In the genomic region with DNA sequence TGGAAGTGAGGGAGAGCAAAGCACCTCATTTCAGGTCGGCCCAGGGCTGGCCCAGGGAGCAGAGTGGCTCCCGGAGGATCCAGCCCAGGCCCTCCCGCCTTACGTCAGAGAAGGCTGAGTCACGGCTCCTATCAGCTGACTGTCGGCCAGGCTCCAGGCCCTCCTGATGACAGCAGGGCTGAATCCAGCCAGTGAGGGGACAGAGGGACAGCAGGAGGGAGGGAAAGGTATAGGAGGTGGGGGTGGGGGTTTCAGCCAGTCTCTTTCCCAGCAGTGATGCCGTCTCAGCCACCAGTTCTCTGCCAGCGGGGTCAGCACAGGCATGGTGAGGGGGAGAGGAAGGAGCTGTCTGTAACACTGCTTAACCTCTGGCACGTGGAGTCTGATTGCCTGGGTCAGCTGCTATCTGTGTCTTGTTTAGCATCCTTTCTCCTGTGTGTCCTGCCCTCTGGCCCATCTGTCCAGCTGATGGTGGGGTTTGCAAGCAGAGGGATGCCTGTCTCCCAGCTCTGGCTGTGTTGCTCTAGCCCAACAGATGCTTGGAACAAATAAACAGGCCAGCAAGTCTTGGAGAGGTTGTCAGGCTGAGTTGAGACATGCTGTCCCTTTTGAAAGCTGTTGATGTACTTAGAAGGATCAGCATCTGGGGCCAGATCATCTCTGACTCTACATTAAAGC, we compare ENCODE assay signal across 8 cellular contexts.
DNase-seq lines count a peak whose midpoint lies in the region; ATAC-seq and TF ChIP-seq lines count a peak whose summit lies in the region.

No MANE protein-coding gene starts in this region.

- peaks cover 22% of the 10 kb centered on the region; the same call in 1 of the 2 replicates for H3K4me1 ChIP-seq in Caco-2
- H3K4me1 ChIP-seq in foreskin keratinocyte, result no peaks in the 10 kb centered on the region

- H3K36me3 Mint-ChIP-seq in Caco-2 (ENCODE audit: insufficient read depth, unreplicated experiment), result no peaks in the 10 kb centered on the region
- no peaks in the 10 kb centered on the region for H3K36me3 Mint-ChIP-seq in activated CD8-positive, alpha-beta memory T cell treated with anti-CD3 and anti-CD28 coated beads, Interleukin-2, amount 10 ng/mL, durations not matched to agents 7 days and 5 days

- H3K27ac Mint-ChIP-seq in Caco-2 (ENCODE audit: unreplicated experiment), result no peak overlapping the region
- H3K27ac Mint-ChIP-seq in activated CD8-positive, alpha-beta memory T cell treated with anti-CD3 and anti-CD28 coated beads, Interleukin-2, amount 10 ng/mL, durations not matched to agents 7 days and 5 days, result no peak overlapping the region

- H3K9me3 Mint-ChIP-seq in Caco-2 (ENCODE audit: unreplicated experiment), result no peaks in the 10 kb centered on the region
- H3K9me3 Mint-ChIP-seq in activated CD8-positive, alpha-beta memory T cell treated with anti-CD3 and anti-CD28 coated beads, Interleukin-2, amount 10 ng/mL, durations not matched to agents 7 days and 5 days (ENCODE audit: low read depth), result no peaks in the 10 kb centered on the region

- DNase-seq in Caco-2 (peak; percentile 62 to 79), RPMI7951 (ENCODE audit: low read depth) (peak; percentile 85), foreskin keratinocyte (peak; percentile 47 to 75), omental fat pad (ENCODE audit: low spot score) (peak; percentile 82), NCI-H510A treated with DMSO at 0.1 percent for 48 hours (lab: John Stamatoyannopoulos, UW) (no peak)
- no peak for DNase-seq in activated CD8-positive, alpha-beta memory T cell treated with anti-CD3 and anti-CD28 coated beads, Interleukin-2, amount 10 ng/mL, durations not matched to agents 7 days and 5 days
- DNase-seq in activated CD4-positive, CD25-positive, alpha-beta regulatory T cell (lab: John Stamatoyannopoulos, UW), result no peak

- BruUV-seq in Caco-2 (replicated peaks; lab: Mats Ljungman, UMichigan), result no TSS peak

- peak overlapping the region; percentile 33 for H3K27ac ChIP-seq in foreskin keratinocyte

- ATAC-seq in foreskin keratinocyte (peak; percentile 100), omental fat pad (ENCODE audit: low FRiP score) (peak; percentile 92), HG02759 (IDR thresholded peaks at IDR 0.05; ENCODE audit: unreplicated experiment) (no peak)
- ATAC-seq in activated CD8-positive, alpha-beta memory T cell treated with anti-CD3 and anti-CD28 coated beads, Interleukin-2, amount 10 ng/mL, durations not matched to agents 7 days and 5 days, result no peak

- CTCF ChIA-PET in Caco-2 (lab: Charles Lee), result no interaction called here
- CTCF ChIA-PET in activated CD8-positive, alpha-beta memory T cell treated with anti-CD3 and anti-CD28 coated beads, Interleukin-2, amount 10 ng/mL, durations not matched to agents 7 days and 5 days (lab: Charles Lee), result no interaction called here

- H3K4me3 ChIP-seq in Caco-2 (ENCODE audit: low read depth, low read length), result no peak overlapping the region

- H3K27me3 Mint-ChIP-seq in Caco-2 (ENCODE audit: insufficient read depth, unreplicated experiment), result no peaks in the 10 kb centered on the region
- H3K27me3 Mint-ChIP-seq in activated CD8-positive, alpha-beta memory T cell treated with anti-CD3 and anti-CD28 coated beads, Interleukin-2, amount 10 ng/mL, durations not matched to agents 7 days and 5 days, result peaks cover 12% of the 10 kb centered on the region

- TF ChIP-seq CTCF in Caco-2 (IDR thresholded peaks at IDR 0.05; ENCODE audit: insufficient read depth in 1 of 2, low read depth in 1 of 2, low read length in 1 of 2, severe bottlenecking in 1 of 2, unreplicated experiment in 1 of 2), result no peak
- no peak for TF ChIP-seq CTCF in foreskin keratinocyte (conservative IDR thresholded peaks at IDR 0.05)
- no peak for TF ChIP-seq CTCF in omental fat pad (IDR thresholded peaks at IDR 0.05)

- peaks cover 1% of the 10 kb centered on the region for H3K4me1 Mint-ChIP-seq in Caco-2 (ENCODE audit: low read depth, unreplicated experiment)
- no peaks in the 10 kb centered on the region for H3K4me1 Mint-ChIP-seq in activated CD8-positive, alpha-beta memory T cell treated with anti-CD3 and anti-CD28 coated beads, Interleukin-2, amount 10 ng/mL, durations not matched to agents 7 days and 5 days

- POLR2A ChIA-PET in Caco-2 (lab: Charles Lee), result no interaction called here

- no peaks in the 10 kb centered on the region for H3K9me3 ChIP-seq in Caco-2

- H3K36me3 ChIP-seq in Caco-2 (ENCODE audit: control insufficient read depth, insufficient read depth, low read length), result no peaks in the 10 kb centered on the region

- intact Hi-C loops in Caco-2 (cut with micrococcal nuclease; ENCODE audit: unreplicated experiment), result no loop called here

- no peak overlapping the region for H3K4me3 Mint-ChIP-seq in Caco-2 (ENCODE audit: unreplicated experiment)
- H3K4me3 Mint-ChIP-seq in activated CD8-positive, alpha-beta memory T cell treated with anti-CD3 and anti-CD28 coated beads, Interleukin-2, amount 10 ng/mL, durations not matched to agents 7 days and 5 days, result no peak overlapping the region

- H3K27me3 ChIP-seq in Caco-2 (replicated peaks; ENCODE audit: control insufficient read depth, insufficient read depth, low read length) (no peaks in the 10 kb centered on the region), foreskin keratinocyte (no peaks in the 10 kb centered on the region)

Comparison
In these comparisons a context has a peak if more than half of its experiments do, and no peak if none do; other contexts are left out.
1. DNase-seq: peak in Caco-2 (2 of 2), RPMI7951 (single experiment), foreskin keratinocyte (2 of 2) and omental fat pad (single experiment); none in activated CD8-positive, alpha-beta memory T cell treated with anti-CD3 and anti-CD28 coated beads, Interleukin-2, amount 10 ng/mL, durations not matched to agents 7 days and 5 days (single experiment), activated CD4-positive, CD25-positive, alpha-beta regulatory T cell (0 of 4) and NCI-H510A treated with DMSO at 0.1 percent for 48 hours (single experiment).
2. ATAC-seq: peak in foreskin keratinocyte (single experiment) and omental fat pad (single experiment); none in HG02759 (single experiment) and activated CD8-positive, alpha-beta memory T cell treated with anti-CD3 and anti-CD28 coated beads, Interleukin-2, amount 10 ng/mL, durations not matched to agents 7 days and 5 days (single experiment).